Comparison of ENCODE assay signal across 19 cellular contexts in genomic region chr11:19646308-19646707, GRCh38.
DNase-seq lines count a peak whose midpoint lies in the region; ATAC-seq, FAIRE-seq and TF ChIP-seq lines count a peak whose summit lies in the region.
"Had no signal": no experiment of that assay in that cellular context is flagged by ENCODE, and none has a peak within 500 bp of the region (broad histone marks: within the 10 kb centered on the region; RNA-seq: fewer than 3 reads in every experiment).

No MANE protein-coding gene starts in this region.

- no peak overlapping the region for H3K4me3 Mint-ChIP-seq in immature natural killer cell
- H3K4me3 Mint-ChIP-seq: GM23338 had no signal

- peaks cover 0 to 8% of the 10 kb centered on the region in 2 donors for H3K4me1 Mint-ChIP-seq in immature natural killer cell
- H3K4me1 Mint-ChIP-seq: GM23338 had no signal

- ATAC-seq in esophagus mucosa, result peak; percentile 53
- ATAC-seq: A549, GM12878, GM23338, K562 had no signal

- H3K9me3 Mint-ChIP-seq in immature natural killer cell, result peaks cover 0 to 1% (median 0%) of the 10 kb centered on the region in 6 donors
- H3K9me3 Mint-ChIP-seq: GM23338 had no signal

- peaks cover 0 to 6% (median 3%) of the 10 kb centered on the region in 3 donors for H3K27me3 Mint-ChIP-seq in immature natural killer cell (ENCODE audit: low read depth in 3 of 3)

- no peak overlapping the region for H3K27ac Mint-ChIP-seq in immature natural killer cell
- H3K27ac Mint-ChIP-seq: GM23338 had no signal

- no peaks in the 10 kb centered on the region for H3K36me3 Mint-ChIP-seq in immature natural killer cell

- peak; percentile 48 for DNase-seq in AG08395 (ENCODE audit: low spot score)
- DNase-seq in Jurkat, Clone E6-1 (ENCODE audit: low read depth, low spot score), result peak; percentile 59
- DNase-seq in kidney tubule cell (ENCODE audit: low spot score), result peak; percentile 34
- no peak for DNase-seq in immature natural killer cell
- no peak for DNase-seq in GM12892 (ENCODE audit: insufficient read length)
- no peak for DNase-seq in stimulated activated naive CD4-positive, alpha-beta T cell treated with Interleukin-2 at 50 U/mL for 16 hours (lab: John Stamatoyannopoulos, UW)
- DNase-seq: DMS 273 treated with DMSO at 0.1 percent for 48 hours, GDM1, NCI-H1048, NCI-H146, NCI-H345, NCI-H69, SIG-M5 had no signal

- TF ChIP-seq POLR2A in GM12892 (IDR thresholded peaks at IDR 0.05; ENCODE audit: low read depth, low read length), result no peak

- no peak for FAIRE-seq in GM12892 (lab: Jason Lieb, UNC)
- FAIRE-seq: A549, GM12878, GM18507, K562 had no signal

- no peak overlapping the region for H3K4me3 ChIP-seq in Jurkat, Clone E6-1 (ENCODE audit: low read length)
- H3K4me3 ChIP-seq: A549, GM12878, GM23338, K562 had no signal

Comparison
In these comparisons a context has a peak if more than half of its experiments do, and no peak if none do; other contexts are left out.
1. DNase-seq: peak in AG08395 (single experiment), Jurkat, Clone E6-1 (single experiment) and kidney tubule cell (single experiment); none in immature natural killer cell (0 of 3), GM12892 (single experiment) and stimulated activated naive CD4-positive, alpha-beta T cell treated with Interleukin-2 at 50 U/mL for 16 hours (single experiment).